Comparison of ENCODE assay signal across 6 cellular contexts in genomic region chr6:30687659-30688431, GRCh38.
DNase-seq lines count a peak whose midpoint lies in the region; ATAC-seq and TF ChIP-seq lines count a peak whose summit lies in the region.

No MANE protein-coding gene starts in this region.

- peak overlapping the region; percentile 65 to 68; a peak in 3 of 4 replicates for H3K4me3 ChIP-seq in DND-41 (ENCODE audit: low read depth in 1 of 2, low read length in 2 of 2)
- peak overlapping the region; percentile 82 for H3K4me3 ChIP-seq in iPS-20b (ENCODE audit: low read length)

- H3K27me3 ChIP-seq in DND-41 (ENCODE audit: insufficient read depth, low read length, poor library complexity) (no peaks in the 10 kb centered on the region), iPS-20b (ENCODE audit: insufficient read depth, low read length) (no peaks in the 10 kb centered on the region)

- DNase-seq in DND-41: no peak
- no peak for DNase-seq in glomerular visceral epithelial cell (ENCODE audit: extremely low spot score)

- H3K9ac ChIP-seq in DND-41 (ENCODE audit: low read depth, low read length) (peak overlapping the region; percentile 88), iPS-20b (ENCODE audit: low read depth, low read length) (peak overlapping the region; percentile 80)

- TF ChIP-seq CTCF in DND-41 (IDR thresholded peaks at IDR 0.05; ENCODE audit: borderline replicate concordance, extremely low read depth, low read length, poor library complexity, severe bottlenecking): no peak

- H3K36me3 ChIP-seq in DND-41 (ENCODE audit: insufficient read depth, low read length) (peaks cover 19% of the 10 kb centered on the region; the same call in 1 of the 2 replicates), iPS-20b (ENCODE audit: insufficient read depth, low read depth, low read length) (no peaks in the 10 kb centered on the region)

- peaks cover 25% of the 10 kb centered on the region; the same call in 1 of the 2 replicates for H4K20me1 ChIP-seq in DND-41 (ENCODE audit: insufficient read depth, low read length)

- H3K4me1 ChIP-seq in DND-41 (ENCODE audit: insufficient read depth, low read length) (peaks cover 66% of the 10 kb centered on the region), iPS-20b (ENCODE audit: insufficient read depth, low read length) (peaks cover 34% of the 10 kb centered on the region)

- H3K4me2 ChIP-seq in DND-41 (ENCODE audit: insufficient read depth, low read length): peak overlapping the region; percentile 95

- peaks cover 74% of the 10 kb centered on the region for H3K79me2 ChIP-seq in DND-41 (ENCODE audit: insufficient read depth, low read length)

- peak overlapping the region; percentile 65; the same call in 1 of the 2 replicates for H2AFZ ChIP-seq in DND-41 (ENCODE audit: low read depth, low read length)

- H3K27ac ChIP-seq in DND-41 (ENCODE audit: low read length): peak overlapping the region; percentile 80
- peak overlapping the region; percentile 44 for H3K27ac ChIP-seq in iPS-20b (ENCODE audit: low read length)

- ATAC-seq in DND-41 (ENCODE audit: insufficient read depth, low read depth): no peak
- peak; percentile 11 for ATAC-seq in SK-N-SH treated with all-trans-retinoic acid at 6 μM for 48 hours
- no peak for ATAC-seq in HG02852 (IDR thresholded peaks at IDR 0.05; ENCODE audit: unreplicated experiment)
- ATAC-seq in GM18519 (IDR thresholded peaks at IDR 0.05; ENCODE audit: low FRiP score, unreplicated experiment): no peak

- no peaks in the 10 kb centered on the region for H3K9me3 ChIP-seq in DND-41 (ENCODE audit: insufficient read depth, low read length, severe bottlenecking)
- H3K9me3 ChIP-seq in iPS-20b (ENCODE audit: insufficient read depth, low read depth, low read length): no peaks in the 10 kb centered on the region

TF ChIP-seq in SK-N-SH treated with all-trans-retinoic acid at 6 μM for 48 hours, 23 proteins besides CTCF, POLR2A, EP300 and RAD21:
- TF ChIP-seq BACH2 (CRISPR knock-in tag; IDR thresholded peaks at IDR 0.05; ENCODE audit: borderline replicate concordance) (no peak), PATZ1 (CRISPR knock-in tag; IDR thresholded peaks at IDR 0.05; ENCODE audit: borderline replicate concordance) (no peak), CREB5 (CRISPR knock-in tag; IDR thresholded peaks at IDR 0.05; ENCODE audit: low read depth) (no peak), ZNF70 (CRISPR knock-in tag; IDR thresholded peaks at IDR 0.05) (no peak), CSRNP3 (CRISPR knock-in tag; IDR thresholded peaks at IDR 0.05) (no peak), POU6F1 (CRISPR knock-in tag; IDR thresholded peaks at IDR 0.05; ENCODE audit: borderline replicate concordance, low read depth) (no peak), ZNF565 (CRISPR knock-in tag; conservative IDR thresholded peaks at IDR 0.05; ENCODE audit: low read depth) (no peak), ZFP30 (CRISPR knock-in tag; IDR thresholded peaks at IDR 0.05) (no peak), CSDC2 (CRISPR knock-in tag; IDR thresholded peaks at IDR 0.05) (no peak), SNAI2 (CRISPR knock-in tag; IDR thresholded peaks at IDR 0.05) (no peak)
